Comparison of ENCODE assay signal across 8 cellular contexts in genomic region chr9:90773593-90773992, GRCh38. TPM values are rescaled to one million over a fixed set of nuclear protein-coding genes. Genes with fewer than 3 reads are reported as not detected.
A peak's percentile ranks its signal among the peaks of the same experiment; 100 is the strongest.
DNase-seq lines count a peak whose midpoint lies in the region; ATAC-seq, FAIRE-seq and TF ChIP-seq lines count a peak whose summit lies in the region.

No MANE protein-coding gene starts in this region.

- dilution Hi-C loops in keratinocyte (cut with MboI; ENCODE audit: extremely low pct_ligation_motif_present, low sequenced_read_pairs) = no loop called here

- BruUV-seq in PC-3 (replicated peaks; lab: Mats Ljungman, UMichigan) = no TSS peak

- POLR2A ChIA-PET in PC-3 (lab: Charles Lee; ENCODE audit: unreplicated experiment) = no interaction called here
- POLR2A ChIA-PET in naive thymus-derived CD4-positive, alpha-beta T cell (lab: Charles Lee) = no interaction called here

- DNase-seq in AG08396 (ENCODE audit: low spot score) = peak; percentile 11
- peak; percentile 32 for DNase-seq in PC-3
- no peak for DNase-seq in keratinocyte (ENCODE audit: low read depth, low spot score)
- DNase-seq in T-helper 2 cell treated with Interferon-gamma antibody and Interleukin-4, amounts not matched to agents 5 μg/mL and 100 μg/mL, for 36 hours (ENCODE audit: low spot score) = no peak
- no peak for DNase-seq in naive thymus-derived CD4-positive, alpha-beta T cell
- no peak for DNase-seq in activated CD8-positive, alpha-beta memory T cell treated with anti-CD3 and anti-CD28 coated beads, Interleukin-2, amount 50 U/mL, for 48 hours

- H3K9ac ChIP-seq in PC-3 (ENCODE audit: low read length) (no peak overlapping the region), keratinocyte (ENCODE audit: control insufficient read depth, extremely low read depth, insufficient read depth, low read length) (no peak overlapping the region)

- no peaks in the 10 kb centered on the region for H4K20me1 ChIP-seq in PC-3 (ENCODE audit: low read length)
- H4K20me1 ChIP-seq in keratinocyte (ENCODE audit: control insufficient read depth, extremely low read depth, insufficient read depth, low read length) = no peaks in the 10 kb centered on the region

- H3K27me3 ChIP-seq in PC-3 (ENCODE audit: low read length) (0 out of 2 replicates have a peak, but pooled peaks cover under 1% of the 10 kb centered on the region), keratinocyte (ENCODE audit: control insufficient read depth, extremely low read depth, insufficient read depth, low read length) (no peaks in the 10 kb centered on the region)
- no peaks in the 10 kb centered on the region for H3K27me3 ChIP-seq in naive thymus-derived CD4-positive, alpha-beta T cell (ENCODE audit: control insufficient read depth in 2 of 2, insufficient read depth in 2 of 2, low read length in 2 of 2)

- H3K27me3 Mint-ChIP-seq in T-helper 2 cell treated with Interferon-gamma antibody and Interleukin-4, amounts not matched to agents 5 μg/mL and 100 μg/mL, for 36 hours (ENCODE audit: low read depth) = peaks cover 4% of the 10 kb centered on the region
- H3K27me3 Mint-ChIP-seq in naive thymus-derived CD4-positive, alpha-beta T cell = peaks cover 7 to 42% (median 19%) of the 10 kb centered on the region in 5 donors

- H3K4me2 ChIP-seq in PC-3 (ENCODE audit: low read length) = no peak overlapping the region
- no peak overlapping the region for H3K4me2 ChIP-seq in keratinocyte (ENCODE audit: control insufficient read depth, extremely low read depth, insufficient read depth, low read depth, low read length)

- H3F3A ChIP-seq in PC-3 (ENCODE audit: low read length, unreplicated experiment) = no peaks in the 10 kb centered on the region

- no peaks in the 10 kb centered on the region for H3K36me3 Mint-ChIP-seq in T-helper 2 cell treated with Interferon-gamma antibody and Interleukin-4, amounts not matched to agents 5 μg/mL and 100 μg/mL, for 36 hours (ENCODE audit: low read depth)
- H3K36me3 Mint-ChIP-seq in naive thymus-derived CD4-positive, alpha-beta T cell = no peaks in the 10 kb centered on the region

- H3K36me3 ChIP-seq in PC-3 (ENCODE audit: low read depth, low read length) = no peaks in the 10 kb centered on the region
- no peaks in the 10 kb centered on the region for H3K36me3 ChIP-seq in keratinocyte (ENCODE audit: control insufficient read depth in 2 of 2, extremely low read depth in 1 of 2, insufficient read depth in 2 of 2, low read length in 2 of 2)
- H3K36me3 ChIP-seq in naive thymus-derived CD4-positive, alpha-beta T cell (ENCODE audit: control insufficient read depth in 2 of 3, insufficient read depth in 3 of 3, low read length in 3 of 3) = no peaks in the 10 kb centered on the region

- intact Hi-C loops in PC-3 (cut with micrococcal nuclease) = no loop called here
- intact Hi-C loops in naive thymus-derived CD4-positive, alpha-beta T cell (cut with micrococcal nuclease) = no loop called here

- no peaks in the 10 kb centered on the region for H3K9me1 ChIP-seq in keratinocyte (ENCODE audit: control insufficient read depth, extremely low read depth, insufficient read depth, low read length)

- H3K9me3 ChIP-seq in PC-3 (ENCODE audit: low read length) (no peaks in the 10 kb centered on the region), keratinocyte (ENCODE audit: control insufficient read depth, low read depth, low read length) (no peaks in the 10 kb centered on the region)
- H3K9me3 ChIP-seq in naive thymus-derived CD4-positive, alpha-beta T cell (ENCODE audit: control insufficient read depth in 2 of 3, low read length in 3 of 3) = no peaks in the 10 kb centered on the region

- CTCF ChIA-PET in PC-3 (lab: Charles Lee) = no interaction called here
- CTCF ChIA-PET in naive thymus-derived CD4-positive, alpha-beta T cell (lab: Charles Lee) = no interaction called here

- no peaks in the 10 kb centered on the region for H3K9me2 ChIP-seq in PC-3 (replicated peaks; ENCODE audit: low read length)

- H3K4me1 ChIP-seq in PC-3 (ENCODE audit: insufficient read depth, low read length) = no peaks in the 10 kb centered on the region
- no peaks in the 10 kb centered on the region for H3K4me1 ChIP-seq in keratinocyte (ENCODE audit: control insufficient read depth, extremely low read depth, insufficient read depth, low read length)
- no peaks in the 10 kb centered on the region for H3K4me1 ChIP-seq in naive thymus-derived CD4-positive, alpha-beta T cell (ENCODE audit: control insufficient read depth in 2 of 2, insufficient read depth in 2 of 2, low read length in 2 of 2)

- H3K27ac ChIP-seq in PC-3 (ENCODE audit: low read length) (no peak overlapping the region), keratinocyte (ENCODE audit: control insufficient read depth, insufficient read depth, low read length) (no peak overlapping the region)
- H3K27ac ChIP-seq in naive thymus-derived CD4-positive, alpha-beta T cell (ENCODE audit: low read depth, low read length) = no peak overlapping the region

- H3K4me3 Mint-ChIP-seq in T-helper 2 cell treated with Interferon-gamma antibody and Interleukin-4, amounts not matched to agents 5 μg/mL and 100 μg/mL, for 36 hours = no peak overlapping the region
- no peak overlapping the region for H3K4me3 Mint-ChIP-seq in naive thymus-derived CD4-positive, alpha-beta T cell

- peaks cover 9% of the 10 kb centered on the region for H3K9me3 Mint-ChIP-seq in T-helper 2 cell treated with Interferon-gamma antibody and Interleukin-4, amounts not matched to agents 5 μg/mL and 100 μg/mL, for 36 hours
- peaks cover 0 to 2% (median 0%) of the 10 kb centered on the region in 11 donors for H3K9me3 Mint-ChIP-seq in naive thymus-derived CD4-positive, alpha-beta T cell

- peak; percentile 42; the same call in 1 of the 2 replicates for TF ChIP-seq CTCF in GM12875 (IDR thresholded peaks at IDR 0.05; ENCODE audit: borderline replicate concordance, insufficient read depth, low read depth, low read length)
- TF ChIP-seq CTCF in PC-3 (conservative IDR thresholded peaks at IDR 0.05; ENCODE audit: low read depth, low read length) = peak; percentile 59
- peak; percentile 45 to 71 (median 57) for TF ChIP-seq CTCF in keratinocyte (optimal IDR thresholded peaks at IDR 0.05 in 1 of 3, IDR thresholded peaks at IDR 0.05 in 1 of 3, conservative IDR thresholded peaks at IDR 0.05 in 1 of 3; ENCODE audit: extremely low read depth in 1 of 3, insufficient read depth in 2 of 3, low read length in 3 of 3)

- H3K79me2 ChIP-seq in PC-3 (ENCODE audit: low read length) = no peaks in the 10 kb centered on the region
- H3K79me2 ChIP-seq in keratinocyte (ENCODE audit: control insufficient read depth, insufficient read depth, low read length) = no peaks in the 10 kb centered on the region

- H3K4me1 Mint-ChIP-seq in T-helper 2 cell treated with Interferon-gamma antibody and Interleukin-4, amounts not matched to agents 5 μg/mL and 100 μg/mL, for 36 hours (ENCODE audit: low read depth) = no peaks in the 10 kb centered on the region
- H3K4me1 Mint-ChIP-seq in naive thymus-derived CD4-positive, alpha-beta T cell = peaks cover 0 to 1% (median 0%) of the 10 kb centered on the region in 7 donors

- no peak overlapping the region for H3K4me3 ChIP-seq in GM12875 (ENCODE audit: low read depth, low read length)
- no peak overlapping the region for H3K4me3 ChIP-seq in PC-3 (ENCODE audit: low read length)
- no peak overlapping the region for H3K4me3 ChIP-seq in keratinocyte (ENCODE audit: control insufficient read depth in 2 of 3, extremely low read depth in 1 of 3, insufficient read depth in 2 of 3, low read depth in 1 of 3, low read length in 3 of 3)
- H3K4me3 ChIP-seq in naive thymus-derived CD4-positive, alpha-beta T cell (ENCODE audit: low read length) = no peak overlapping the region

- FAIRE-seq in keratinocyte (lab: Jason Lieb, UNC) = no peak

- ATAC-seq in PC-3 (peak; percentile 67), GM18873 (IDR thresholded peaks at IDR 0.05; ENCODE audit: low FRiP score, unreplicated experiment) (no peak)
- no peak for ATAC-seq in naive thymus-derived CD4-positive, alpha-beta T cell

- H3K27ac Mint-ChIP-seq in T-helper 2 cell treated with Interferon-gamma antibody and Interleukin-4, amounts not matched to agents 5 μg/mL and 100 μg/mL, for 36 hours = no peak overlapping the region
- no peak overlapping the region for H3K27ac Mint-ChIP-seq in naive thymus-derived CD4-positive, alpha-beta T cell

- H2AFZ ChIP-seq in PC-3 (ENCODE audit: low read length) (no peak overlapping the region), keratinocyte (ENCODE audit: control insufficient read depth, low read length) (no peak overlapping the region)

RNA-seq across cellular contexts. Expression of gene SYK, which starts 28.0 kb away (rescaled TPM):
- 12.9 and 14.6 TPM in 2 replicates for total RNA-seq in PC-3 (2014; rRNA removed)
- 1.4 to 2.0 TPM (median 1.8 TPM) in 3 replicates for polyA plus RNA-seq in keratinocyte
- 1.8 TPM for polyA plus RNA-seq in keratinocyte (2011; ENCODE audit: low read depth)
- 1.7 and 2.4 TPM in 2 replicates for polyA plus RNA-seq in keratinocyte (2011; cell fraction: cytosol; rRNA removed)
- 1.9 and 2.2 TPM in 2 replicates for polyA plus RNA-seq in keratinocyte (2011; cell fraction: nucleus; rRNA removed)
- 2.4 and 2.5 TPM in 2 replicates for polyA plus RNA-seq in keratinocyte (2012; ENCODE audit: low replicate concordance)
- polyA minus RNA-seq in keratinocyte = 1.4 to 3.4 TPM (median 1.6 TPM) in 3 replicates
- polyA minus RNA-seq in keratinocyte (2011; cell fraction: cytosol; rRNA and poly(A)+ RNA removed) = 8.4 TPM
- polyA minus RNA-seq in keratinocyte (2011; cell fraction: nucleus; rRNA and poly(A)+ RNA removed) = 1.8 and 3.3 TPM in 2 replicates
- total RNA-seq in naive thymus-derived CD4-positive, alpha-beta T cell = 10 to 100 TPM in 1 of 5 experiments, 1 to 10 TPM in 3, under 1 TPM in 1; 0.41 to 71.6 (median 2.4) TPM
- polyA plus RNA-seq in naive thymus-derived CD4-positive, alpha-beta T cell = under 1 TPM; 0.26 to 0.31 TPM

Comparison
In these comparisons a context has a peak if more than half of its experiments do, and no peak if none do; other contexts are left out.
1. DNase-seq: peak in AG08396 (single experiment) and PC-3 (single experiment); none in keratinocyte (single experiment), T-helper 2 cell treated with Interferon-gamma antibody and Interleukin-4, amounts not matched to agents 5 μg/mL and 100 μg/mL, for 36 hours (single experiment), naive thymus-derived CD4-positive, alpha-beta T cell (0 of 9) and activated CD8-positive, alpha-beta memory T cell treated with anti-CD3 and anti-CD28 coated beads, Interleukin-2, amount 50 U/mL, for 48 hours (single experiment).
2. Peak in every context shown above with its lines, with median percentiles within 50 percentile points of each other: CTCF ChIP-seq.